ENCODE assay signal across 16 cellular contexts in the genomic region with DNA sequence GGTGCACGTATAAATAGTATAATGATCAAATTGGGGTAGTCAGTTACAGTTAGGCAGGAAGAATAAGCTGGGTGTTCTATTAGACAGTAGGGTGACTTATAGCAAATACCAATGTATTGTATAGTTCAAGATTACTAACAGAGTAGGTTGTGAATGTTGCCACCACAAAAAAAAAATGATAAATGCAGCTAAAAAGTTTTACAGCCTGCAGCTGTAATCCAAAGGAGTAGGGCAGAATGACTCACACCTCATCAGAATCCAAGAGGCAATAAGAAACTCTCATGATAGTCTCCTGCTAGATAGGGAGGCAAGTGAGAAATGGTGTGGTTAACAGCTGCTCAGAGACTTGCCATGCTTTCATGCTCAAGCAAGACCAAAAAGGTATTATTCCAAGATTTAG. TPM values are rescaled to one million over a fixed set of nuclear protein-coding genes. Genes with fewer than 3 reads are reported as not detected.
DNase-seq lines count a peak whose midpoint lies in the region; ATAC-seq and TF ChIP-seq lines count a peak whose summit lies in the region.
"Had no signal": no experiment of that assay in that cellular context is flagged by ENCODE, and none has a peak within 500 bp of the region (broad histone marks: within the 10 kb centered on the region; RNA-seq: fewer than 3 reads in every experiment).

No MANE protein-coding gene starts in this region.

- H3K36me3 ChIP-seq in Karpas-422 (ENCODE audit: insufficient read depth, low read length), result no peaks in the 10 kb centered on the region
- H3K36me3 ChIP-seq: cardiac muscle cell had no signal

- peak; percentile 62 to 65 for ATAC-seq in right cardiac atrium
- ATAC-seq in HG02571 (IDR thresholded peaks at IDR 0.05; ENCODE audit: unreplicated experiment), result no peak

- TF ChIP-seq CTCF in H9 (conservative IDR thresholded peaks at IDR 0.05), result no peak

- no peak overlapping the region for H3K4ac ChIP-seq in H9 (ENCODE audit: low read depth, low read length)

- H3K9ac ChIP-seq in Karpas-422 (ENCODE audit: low read length) (no peak overlapping the region), H9 (ENCODE audit: extremely low read depth, insufficient read length, low read length) (no peak overlapping the region)

- no peak overlapping the region for H2BK15ac ChIP-seq in H9 (ENCODE audit: low read depth, low read length)

- no peaks in the 10 kb centered on the region for H3K27me3 ChIP-seq in right cardiac atrium (ENCODE audit: control insufficient read depth, insufficient read depth)
- no peaks in the 10 kb centered on the region for H3K27me3 ChIP-seq in Karpas-422 (ENCODE audit: low read length)
- no peaks in the 10 kb centered on the region for H3K27me3 ChIP-seq in H9 (ENCODE audit: insufficient read depth, low read length)
- H3K27me3 ChIP-seq: cardiac muscle cell had no signal

- no peak overlapping the region for H2BK5ac ChIP-seq in H9 (ENCODE audit: insufficient read length, low read length)

- H3K4me3 ChIP-seq in right cardiac atrium (ENCODE audit: low read length) (no peak overlapping the region), Karpas-422 (ENCODE audit: low read length) (no peak overlapping the region)
- H3K4me3 ChIP-seq: cardiac muscle cell had no signal

- DNase-seq in right cardiac atrium (no peak), cardiac septum (ENCODE audit: low spot score) (no peak), Karpas-422 (no peak), epithelial cell of prostate (ENCODE audit: low read depth, low spot score) (peak; percentile 14), H9 (no peak), DMS79 (lab: John Stamatoyannopoulos, UW) (no peak)
- DNase-seq in activated naive CD4-positive, alpha-beta T cell (lab: John Stamatoyannopoulos, UW), result no peak
- DNase-seq: activated CD4-positive, CD25-positive, alpha-beta regulatory T cell; erythroblast; GOT3; immature natural killer cell; SHP77; small intestine had no signal

- no peak overlapping the region for H4K5ac ChIP-seq in H9 (ENCODE audit: insufficient read length, low read depth, low read length)

- H3T11ph ChIP-seq in H9 (ENCODE audit: low read length), result no peak overlapping the region

- no peak overlapping the region for H2BK12ac ChIP-seq in H9 (ENCODE audit: insufficient read length, low read depth, low read length)

- H3K36me3 Mint-ChIP-seq in H9 (ENCODE audit: insufficient read depth in 1 of 3, low read depth in 3 of 3), result no peaks in the 10 kb centered on the region; a peak in 1 of 7 replicates
- H3K36me3 Mint-ChIP-seq: immature natural killer cell had no signal

- H4K91ac ChIP-seq in H9 (ENCODE audit: insufficient read length, low read depth, low read length), result no peak overlapping the region

- H3K27me3 Mint-ChIP-seq in H9 (ENCODE audit: low read depth), result no peaks in the 10 kb centered on the region

- H3K9me2 ChIP-seq in Karpas-422 (replicated peaks; ENCODE audit: insufficient read depth, low read length), result no peaks in the 10 kb centered on the region

- H4K20me1 ChIP-seq in Karpas-422 (ENCODE audit: insufficient read depth, low read depth, low read length), result no peaks in the 10 kb centered on the region
- H4K20me1 ChIP-seq in H9 (ENCODE audit: control insufficient read depth, insufficient read depth, insufficient read length), result no peaks in the 10 kb centered on the region

- no peak overlapping the region for H4K8ac ChIP-seq in H9 (replicated peaks; ENCODE audit: insufficient read length, low read depth, low read length)

- H2AK5ac ChIP-seq in H9 (ENCODE audit: insufficient read length, low read length), result no peak overlapping the region

- no peak overlapping the region for H2BK120ac ChIP-seq in H9 (ENCODE audit: low read depth, low read length, poor library complexity, severe bottlenecking)

- whole genome bisulfite sequencing in right cardiac atrium, result 38% methylated on average over 1 of the region's 1 CpG
- no CpG with 5 or more reads among the region's 1 CpG for WGBS in H9 (ENCODE audit: extremely low coverage, insufficient read length, low lambda C conversion rate)

- H3K9me3 ChIP-seq in right cardiac atrium (ENCODE audit: control insufficient read depth, low read length) (no peaks in the 10 kb centered on the region), Karpas-422 (ENCODE audit: low read length) (no peaks in the 10 kb centered on the region), H9 (ENCODE audit: control insufficient read depth, low read depth, low read length) (no peaks in the 10 kb centered on the region)

- H3K14ac ChIP-seq in H9 (ENCODE audit: insufficient read depth, low read length), result no peak overlapping the region

- no peak overlapping the region for H3K23ac ChIP-seq in H9 (ENCODE audit: insufficient read length, low read depth, low read length)

- H3K18ac ChIP-seq in H9 (ENCODE audit: insufficient read length, low read depth, low read length), result no peak overlapping the region

- no peak overlapping the region for H2AFZ ChIP-seq in Karpas-422 (ENCODE audit: low read length)
- H2AFZ ChIP-seq in H9 (ENCODE audit: low read length), result no peak overlapping the region

- H3K79me2 ChIP-seq in Karpas-422 (ENCODE audit: low read length) (no peaks in the 10 kb centered on the region), H9 (ENCODE audit: insufficient read depth, low read length) (no peaks in the 10 kb centered on the region)

- H2BK20ac ChIP-seq in H9 (ENCODE audit: low read depth, low read length, poor library complexity, severe bottlenecking), result no peak overlapping the region

- H3K56ac ChIP-seq in H9 (ENCODE audit: insufficient read length, low read depth, low read length), result no peak overlapping the region

- no peak overlapping the region for H3K27ac ChIP-seq in right cardiac atrium (ENCODE audit: low read length)
- H3K27ac ChIP-seq in Karpas-422 (ENCODE audit: low read length), result no peak overlapping the region
- no peak overlapping the region for H3K27ac ChIP-seq in epithelial cell of prostate
- H3K27ac ChIP-seq in H9 (ENCODE audit: insufficient read length, low read depth, low read length), result no peak overlapping the region
- H3K27ac ChIP-seq: cardiac muscle cell had no signal

- H3K4me2 ChIP-seq in Karpas-422 (ENCODE audit: low read depth, low read length, poor library complexity, severe bottlenecking) (peak overlapping the region; percentile 35), H9 (ENCODE audit: insufficient read depth, insufficient read length, low read length) (no peak overlapping the region)

- no peaks in the 10 kb centered on the region for H3K23me2 ChIP-seq in H9 (ENCODE audit: insufficient read length, low read depth, low read length, poor library complexity, severe bottlenecking)

- H3K79me1 ChIP-seq in H9 (ENCODE audit: insufficient read depth, low read depth, low read length, poor library complexity, severe bottlenecking), result no peaks in the 10 kb centered on the region

- intact Hi-C loops in right cardiac atrium (cut with DNase I), result no loop called here
- intact Hi-C loops in cardiac septum (cut with DNase I), result no loop called here

- H3K9me3 Mint-ChIP-seq in H9, result peaks cover 0 to 25% of the 10 kb centered on the region in 2 experiments; a peak in 2 of 5 replicates
- H3K9me3 Mint-ChIP-seq: immature natural killer cell, nephron had no signal

- H3K4me1 ChIP-seq in right cardiac atrium (ENCODE audit: control insufficient read depth, insufficient read depth, low read length), result no peaks in the 10 kb centered on the region
- peaks cover 15% of the 10 kb centered on the region for H3K4me1 ChIP-seq in Karpas-422 (ENCODE audit: low read length)
- H3K4me1 ChIP-seq in H9 (ENCODE audit: insufficient read depth, low read length), result no peaks in the 10 kb centered on the region

- H3K4me3 Mint-ChIP-seq in H9, result no peak overlapping the region
- H3K4me3 Mint-ChIP-seq: immature natural killer cell, nephron had no signal

- no peaks in the 10 kb centered on the region for H3K4me1 Mint-ChIP-seq in H9
- H3K4me1 Mint-ChIP-seq: immature natural killer cell, nephron had no signal

- no peak overlapping the region for H3K27ac Mint-ChIP-seq in H9
- H3K27ac Mint-ChIP-seq: immature natural killer cell, nephron had no signal

RNA-seq across cellular contexts. Expression of gene TCEAL4, which starts 19.6 kb away (rescaled TPM):
- 100 to 1,000 TPM in 2 of 4 donors, 10 to 100 TPM in 2; 85.3 to 128 (median 96.2) TPM for total RNA-seq in right cardiac atrium
- 276 TPM for polyA plus RNA-seq in right cardiac atrium
- 68.0 TPM for total RNA-seq in cardiac septum
- 19.8 and 35.4 TPM in 2 replicates for total RNA-seq in Karpas-422 (2014; rRNA removed; shearing (Covaris generic); ENCODE audit: low replicate concordance)
- 49.9 and 53.0 TPM in 2 replicates for total RNA-seq in H9 (2021)

RNA-seq across cellular contexts. Expression of gene TCEAL3, which starts 42.0 kb away (rescaled TPM):
- total RNA-seq in right cardiac atrium (10 to 100 TPM; 35.4 to 42.8 (median 42.3) TPM), cardiac septum (24.7 TPM), H9 (2021) (10.3 and 11.1 TPM in 2 replicates)
- 71.5 TPM for polyA plus RNA-seq in right cardiac atrium
- total RNA-seq in Karpas-422 (2014; rRNA removed; shearing (Covaris generic); ENCODE audit: low replicate concordance), result 1.8 and 6.9 TPM in 2 replicates

RNA-seq across cellular contexts. Expression of gene RAB40A, which starts 46.5 kb away (rescaled TPM):
- total RNA-seq in right cardiac atrium (under 1 TPM; 0.31 to 0.49 (median 0.40) TPM), cardiac septum (0.32 TPM), H9 (2021) (not detected in 2 replicates)
- polyA plus RNA-seq in right cardiac atrium, result 0.23 TPM
- total RNA-seq in Karpas-422 (2014; rRNA removed; shearing (Covaris generic); ENCODE audit: low replicate concordance), result 0.11 and 0.15 TPM in 2 replicates
- polyA plus RNA-seq: immature natural killer cell had no signal
